Comparison of ENCODE assay signal across 1 cellular context in genomic region chr1:167909691-167910180, GRCh38.
TF ChIP-seq lines count a peak whose summit lies in the region.

No MANE protein-coding gene starts in this region.

TF ChIP-seq in K562, 482 proteins besides CTCF, POLR2A, EP300 and RAD21 (continued from another document and continues in another):
- TF ChIP-seq ATF7 (IDR thresholded peaks at IDR 0.05) (peak; percentile 58), RBM39 (optimal IDR thresholded peaks at IDR 0.05; ENCODE audit: low read depth, low read length) (no peak), TRIM28 (IDR thresholded peaks at IDR 0.05) (peak; percentile 97), RNF2 (IDR thresholded peaks at IDR 0.05) (no peak), TRIM24 (IDR thresholded peaks at IDR 0.05) (peak in 1 of 2 experiments; percentile 85; a peak in 3 of 4 replicates), SMAD4 (CRISPR knock-in tag; conservative IDR thresholded peaks at IDR 0.05) (peak; percentile 82), SOX6 (IDR thresholded peaks at IDR 0.05) (peak; percentile 44; the same call in 1 of the 2 replicates), HIVEP1 (CRISPR knock-in tag; IDR thresholded peaks at IDR 0.05) (0 out of 2 replicates have a peak, but pooled peaks have one; percentile 43), LCOR (CRISPR knock-in tag; IDR thresholded peaks at IDR 0.05) (peak; percentile 60; the same call in 1 of the 2 replicates), PRDM10 (IDR thresholded peaks at IDR 0.05; ENCODE audit: partially characterized antibody) (no peak), SRF (CRISPR knock-in tag; IDR thresholded peaks at IDR 0.05) (peak; percentile 45 to 56; a peak in 1 of 4 replicates), CC2D1A (IDR thresholded peaks at IDR 0.05) (peak; percentile 59; the same call in 1 of the 2 replicates), ARID1B (IDR thresholded peaks at IDR 0.05) (peak; percentile 39; the same call in 1 of the 2 replicates), SAFB (IDR thresholded peaks at IDR 0.05; ENCODE audit: borderline replicate concordance, low read depth, low read length) (no peak), TSC22D4 (tag; IDR thresholded peaks at IDR 0.05) (no peak), CBFA2T2 (conservative IDR thresholded peaks at IDR 0.05) (0 out of 2 replicates have a peak, but pooled peaks have one; percentile 3), RCOR1 (IDR thresholded peaks at IDR 0.05; ENCODE audit: borderline replicate concordance in 1 of 2, low read depth in 2 of 2, low read length in 2 of 2) (0 out of 4 replicates have a peak, but pooled peaks of 1 of the 2 experiments have one; percentile 6), CBFA2T3 (IDR thresholded peaks at IDR 0.05) (0 out of 2 replicates have a peak, but pooled peaks have one; percentile 19), KLF6 (CRISPR knock-in tag; IDR thresholded peaks at IDR 0.05; ENCODE audit: borderline replicate concordance) (no peak), ZNF695 (CRISPR knock-in tag; IDR thresholded peaks at IDR 0.05) (0 out of 2 replicates have a peak, but pooled peaks have one; percentile 40), CBX1 (IDR thresholded peaks at IDR 0.05; ENCODE audit: low read depth) (peak; percentile 94), DEAF1 (CRISPR knock-in tag; IDR thresholded peaks at IDR 0.05) (peak; percentile 9; the same call in 1 of the 2 replicates), SP1 (CRISPR knock-in tag; IDR thresholded peaks at IDR 0.05) (peak; percentile 23; the same call in 1 of the 2 replicates), CAMTA2 (CRISPR knock-in tag; conservative IDR thresholded peaks at IDR 0.05) (no peak), ZFP36 (IDR thresholded peaks at IDR 0.05; ENCODE audit: low read depth, low read length, partially characterized antibody) (peak; percentile 15), ZEB2 (IDR thresholded peaks at IDR 0.05) (0 out of 2 replicates have a peak, but pooled peaks have one; percentile 13), POU5F1 (IDR thresholded peaks at IDR 0.05; ENCODE audit: borderline replicate concordance, low read depth, low read length, partially characterized antibody) (no peak), ZNF133 (CRISPR knock-in tag; IDR thresholded peaks at IDR 0.05) (no peak), XRCC3 (IDR thresholded peaks at IDR 0.05) (0 out of 2 replicates have a peak, but pooled peaks have one; percentile 52), HLTF (IDR thresholded peaks at IDR 0.05) (no peak), ZNF445 (CRISPR knock-in tag; IDR thresholded peaks at IDR 0.05; ENCODE audit: low read depth) (0 out of 2 replicates have a peak, but pooled peaks have one; percentile 63), HMBOX1 (IDR thresholded peaks at IDR 0.05) (peak; percentile 73)
- TF ChIP-seq, protein P1, sequence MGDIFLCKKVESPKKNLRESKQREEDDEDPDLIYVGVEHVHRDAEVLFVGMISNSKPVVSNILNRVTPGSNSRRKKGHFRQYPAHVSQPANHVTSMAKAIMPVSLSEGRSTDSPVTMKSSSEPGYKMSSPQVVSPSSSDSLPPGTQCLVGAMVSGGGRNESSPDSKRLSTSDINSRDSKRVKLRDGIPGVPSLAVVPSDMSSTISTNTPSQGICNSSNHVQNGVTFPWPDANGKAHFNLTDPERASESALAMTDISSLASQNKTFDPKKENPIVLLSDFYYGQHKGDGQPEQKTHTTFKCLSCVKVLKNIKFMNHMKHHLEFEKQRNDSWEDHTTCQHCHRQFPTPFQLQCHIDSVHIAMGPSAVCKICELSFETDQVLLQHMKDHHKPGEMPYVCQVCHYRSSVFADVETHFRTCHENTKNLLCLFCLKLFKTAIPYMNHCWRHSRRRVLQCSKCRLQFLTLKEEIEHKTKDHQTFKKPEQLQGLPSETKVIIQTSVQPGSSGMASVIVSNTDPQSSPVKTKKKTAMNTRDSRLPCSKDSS (IDR thresholded peaks at IDR 0.05; ENCODE audit: low read depth, partially characterized antibody), result peak; percentile 59
- TF ChIP-seq, protein P2, sequence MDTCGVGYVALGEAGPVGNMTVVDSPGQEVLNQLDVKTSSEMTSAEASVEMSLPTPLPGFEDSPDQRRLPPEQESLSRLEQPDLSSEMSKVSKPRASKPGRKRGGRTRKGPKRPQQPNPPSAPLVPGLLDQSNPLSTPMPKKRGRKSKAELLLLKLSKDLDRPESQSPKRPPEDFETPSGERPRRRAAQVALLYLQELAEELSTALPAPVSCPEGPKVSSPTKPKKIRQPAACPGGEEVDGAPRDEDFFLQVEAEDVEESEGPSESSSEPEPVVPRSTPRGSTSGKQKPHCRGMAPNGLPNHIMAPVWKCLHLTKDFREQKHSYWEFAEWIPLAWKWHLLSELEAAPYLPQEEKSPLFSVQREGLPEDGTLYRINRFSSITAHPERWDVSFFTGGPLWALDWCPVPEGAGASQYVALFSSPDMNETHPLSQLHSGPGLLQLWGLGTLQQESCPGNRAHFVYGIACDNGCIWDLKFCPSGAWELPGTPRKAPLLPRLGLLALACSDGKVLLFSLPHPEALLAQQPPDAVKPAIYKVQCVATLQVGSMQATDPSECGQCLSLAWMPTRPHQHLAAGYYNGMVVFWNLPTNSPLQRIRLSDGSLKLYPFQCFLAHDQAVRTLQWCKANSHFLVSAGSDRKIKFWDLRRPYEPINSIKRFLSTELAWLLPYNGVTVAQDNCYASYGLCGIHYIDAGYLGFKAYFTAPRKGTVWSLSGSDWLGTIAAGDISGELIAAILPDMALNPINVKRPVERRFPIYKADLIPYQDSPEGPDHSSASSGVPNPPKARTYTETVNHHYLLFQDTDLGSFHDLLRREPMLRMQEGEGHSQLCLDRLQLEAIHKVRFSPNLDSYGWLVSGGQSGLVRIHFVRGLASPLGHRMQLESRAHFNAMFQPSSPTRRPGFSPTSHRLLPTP (IDR thresholded peaks at IDR 0.05; ENCODE audit: borderline replicate concordance, extremely low read depth, insufficient read length), result no peak
- TF ChIP-seq, protein P3, sequence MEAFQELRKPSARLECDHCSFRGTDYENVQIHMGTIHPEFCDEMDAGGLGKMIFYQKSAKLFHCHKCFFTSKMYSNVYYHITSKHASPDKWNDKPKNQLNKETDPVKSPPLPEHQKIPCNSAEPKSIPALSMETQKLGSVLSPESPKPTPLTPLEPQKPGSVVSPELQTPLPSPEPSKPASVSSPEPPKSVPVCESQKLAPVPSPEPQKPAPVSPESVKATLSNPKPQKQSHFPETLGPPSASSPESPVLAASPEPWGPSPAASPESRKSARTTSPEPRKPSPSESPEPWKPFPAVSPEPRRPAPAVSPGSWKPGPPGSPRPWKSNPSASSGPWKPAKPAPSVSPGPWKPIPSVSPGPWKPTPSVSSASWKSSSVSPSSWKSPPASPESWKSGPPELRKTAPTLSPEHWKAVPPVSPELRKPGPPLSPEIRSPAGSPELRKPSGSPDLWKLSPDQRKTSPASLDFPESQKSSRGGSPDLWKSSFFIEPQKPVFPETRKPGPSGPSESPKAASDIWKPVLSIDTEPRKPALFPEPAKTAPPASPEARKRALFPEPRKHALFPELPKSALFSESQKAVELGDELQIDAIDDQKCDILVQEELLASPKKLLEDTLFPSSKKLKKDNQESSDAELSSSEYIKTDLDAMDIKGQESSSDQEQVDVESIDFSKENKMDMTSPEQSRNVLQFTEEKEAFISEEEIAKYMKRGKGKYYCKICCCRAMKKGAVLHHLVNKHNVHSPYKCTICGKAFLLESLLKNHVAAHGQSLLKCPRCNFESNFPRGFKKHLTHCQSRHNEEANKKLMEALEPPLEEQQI (IDR thresholded peaks at IDR 0.05), result no peak
- TF ChIP-seq, protein P4, sequence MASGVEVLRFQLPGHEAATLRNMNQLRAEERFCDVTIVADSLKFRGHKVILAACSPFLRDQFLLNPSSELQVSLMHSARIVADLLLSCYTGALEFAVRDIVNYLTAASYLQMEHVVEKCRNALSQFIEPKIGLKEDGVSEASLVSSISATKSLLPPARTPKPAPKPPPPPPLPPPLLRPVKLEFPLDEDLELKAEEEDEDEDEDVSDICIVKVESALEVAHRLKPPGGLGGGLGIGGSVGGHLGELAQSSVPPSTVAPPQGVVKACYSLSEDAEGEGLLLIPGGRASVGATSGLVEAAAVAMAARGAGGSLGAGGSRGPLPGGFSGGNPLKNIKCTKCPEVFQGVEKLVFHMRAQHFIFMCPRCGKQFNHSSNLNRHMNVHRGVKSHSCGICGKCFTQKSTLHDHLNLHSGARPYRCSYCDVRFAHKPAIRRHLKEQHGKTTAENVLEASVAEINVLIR (CRISPR knock-in tag; IDR thresholded peaks at IDR 0.05), result peak; percentile 50
- TF ChIP-seq, protein P5, sequence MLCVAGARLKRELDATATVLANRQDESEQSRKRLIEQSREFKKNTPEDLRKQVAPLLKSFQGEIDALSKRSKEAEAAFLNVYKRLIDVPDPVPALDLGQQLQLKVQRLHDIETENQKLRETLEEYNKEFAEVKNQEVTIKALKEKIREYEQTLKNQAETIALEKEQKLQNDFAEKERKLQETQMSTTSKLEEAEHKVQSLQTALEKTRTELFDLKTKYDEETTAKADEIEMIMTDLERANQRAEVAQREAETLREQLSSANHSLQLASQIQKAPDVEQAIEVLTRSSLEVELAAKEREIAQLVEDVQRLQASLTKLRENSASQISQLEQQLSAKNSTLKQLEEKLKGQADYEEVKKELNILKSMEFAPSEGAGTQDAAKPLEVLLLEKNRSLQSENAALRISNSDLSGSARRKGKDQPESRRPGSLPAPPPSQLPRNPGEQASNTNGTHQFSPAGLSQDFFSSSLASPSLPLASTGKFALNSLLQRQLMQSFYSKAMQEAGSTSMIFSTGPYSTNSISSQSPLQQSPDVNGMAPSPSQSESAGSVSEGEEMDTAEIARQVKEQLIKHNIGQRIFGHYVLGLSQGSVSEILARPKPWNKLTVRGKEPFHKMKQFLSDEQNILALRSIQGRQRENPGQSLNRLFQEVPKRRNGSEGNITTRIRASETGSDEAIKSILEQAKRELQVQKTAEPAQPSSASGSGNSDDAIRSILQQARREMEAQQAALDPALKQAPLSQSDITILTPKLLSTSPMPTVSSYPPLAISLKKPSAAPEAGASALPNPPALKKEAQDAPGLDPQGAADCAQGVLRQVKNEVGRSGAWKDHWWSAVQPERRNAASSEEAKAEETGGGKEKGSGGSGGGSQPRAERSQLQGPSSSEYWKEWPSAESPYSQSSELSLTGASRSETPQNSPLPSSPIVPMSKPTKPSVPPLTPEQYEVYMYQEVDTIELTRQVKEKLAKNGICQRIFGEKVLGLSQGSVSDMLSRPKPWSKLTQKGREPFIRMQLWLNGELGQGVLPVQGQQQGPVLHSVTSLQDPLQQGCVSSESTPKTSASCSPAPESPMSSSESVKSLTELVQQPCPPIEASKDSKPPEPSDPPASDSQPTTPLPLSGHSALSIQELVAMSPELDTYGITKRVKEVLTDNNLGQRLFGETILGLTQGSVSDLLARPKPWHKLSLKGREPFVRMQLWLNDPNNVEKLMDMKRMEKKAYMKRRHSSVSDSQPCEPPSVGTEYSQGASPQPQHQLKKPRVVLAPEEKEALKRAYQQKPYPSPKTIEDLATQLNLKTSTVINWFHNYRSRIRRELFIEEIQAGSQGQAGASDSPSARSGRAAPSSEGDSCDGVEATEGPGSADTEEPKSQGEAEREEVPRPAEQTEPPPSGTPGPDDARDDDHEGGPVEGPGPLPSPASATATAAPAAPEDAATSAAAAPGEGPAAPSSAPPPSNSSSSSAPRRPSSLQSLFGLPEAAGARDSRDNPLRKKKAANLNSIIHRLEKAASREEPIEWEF (CRISPR knock-in tag; IDR thresholded peaks at IDR 0.05), result no peak
- TF ChIP-seq, protein P6, sequence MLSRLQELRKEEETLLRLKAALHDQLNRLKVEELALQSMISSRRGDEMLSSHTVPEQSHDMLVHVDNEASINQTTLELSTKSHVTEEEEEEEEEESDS (CRISPR knock-in tag; IDR thresholded peaks at IDR 0.05), result no peak
- TF ChIP-seq, protein P7, sequence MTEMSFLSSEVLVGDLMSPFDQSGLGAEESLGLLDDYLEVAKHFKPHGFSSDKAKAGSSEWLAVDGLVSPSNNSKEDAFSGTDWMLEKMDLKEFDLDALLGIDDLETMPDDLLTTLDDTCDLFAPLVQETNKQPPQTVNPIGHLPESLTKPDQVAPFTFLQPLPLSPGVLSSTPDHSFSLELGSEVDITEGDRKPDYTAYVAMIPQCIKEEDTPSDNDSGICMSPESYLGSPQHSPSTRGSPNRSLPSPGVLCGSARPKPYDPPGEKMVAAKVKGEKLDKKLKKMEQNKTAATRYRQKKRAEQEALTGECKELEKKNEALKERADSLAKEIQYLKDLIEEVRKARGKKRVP (CRISPR knock-in tag; IDR thresholded peaks at IDR 0.05), result 0 out of 2 replicates have a peak, but pooled peaks have one; percentile 11
